15 cellular contexts compared by ENCODE assay signal in the genomic region with DNA sequence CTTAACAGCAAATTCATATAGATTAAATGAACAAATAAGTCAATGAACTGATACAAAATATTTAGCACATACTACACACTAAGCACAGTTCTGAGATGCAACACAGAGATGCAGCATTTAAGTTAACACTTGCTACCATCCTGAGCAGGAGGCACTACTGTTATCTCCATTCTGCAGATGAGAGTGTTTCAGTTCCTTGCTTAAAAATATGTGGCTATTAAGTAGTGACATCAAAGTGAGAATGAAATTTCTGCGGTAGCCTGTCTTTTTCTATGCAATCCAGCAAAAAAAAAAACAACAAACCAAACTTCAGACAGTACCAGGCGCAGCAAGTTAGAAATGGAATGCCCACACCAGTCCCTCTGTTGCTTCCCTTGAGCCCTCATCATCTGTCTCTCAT.
DNase-seq lines count a peak whose midpoint lies in the region; ATAC-seq and TF ChIP-seq lines count a peak whose summit lies in the region.
"Had no signal": no experiment of that assay in that cellular context is flagged by ENCODE, and none has a peak within 500 bp of the region (broad histone marks: within the 10 kb centered on the region; RNA-seq: fewer than 3 reads in every experiment).

No MANE protein-coding gene starts in this region.

- H3K27me3 ChIP-seq in Caco-2 (replicated peaks; ENCODE audit: control insufficient read depth, insufficient read depth, low read length), result no peaks in the 10 kb centered on the region
- H3K27me3 ChIP-seq: cardiac muscle cell, spleen had no signal

- H3K36me3 ChIP-seq in Caco-2 (ENCODE audit: control insufficient read depth, insufficient read depth, low read length), result no peaks in the 10 kb centered on the region
- H3K36me3 ChIP-seq: cardiac muscle cell had no signal

- no peaks in the 10 kb centered on the region for H3K9me3 ChIP-seq in Caco-2
- H3K9me3 ChIP-seq: spleen had no signal

- H3K4me1 Mint-ChIP-seq in Caco-2 (ENCODE audit: low read depth, unreplicated experiment), result peaks cover under 1% of the 10 kb centered on the region

- TF ChIP-seq CTCF in Caco-2 (IDR thresholded peaks at IDR 0.05; ENCODE audit: insufficient read depth in 1 of 2, low read depth in 1 of 2, low read length in 1 of 2, severe bottlenecking in 1 of 2, unreplicated experiment in 1 of 2), result no peak

- no TSS peak for BruUV-seq in Caco-2 (replicated peaks; lab: Mats Ljungman, UMichigan)

- intact Hi-C loops in cardiac septum (cut with DNase I), result no loop called here
- intact Hi-C loops in Caco-2 (cut with micrococcal nuclease; ENCODE audit: unreplicated experiment), result no loop called here

- H3K4me3 ChIP-seq in Caco-2 (ENCODE audit: low read depth, low read length), result no peak overlapping the region
- H3K4me3 ChIP-seq: cardiac muscle cell, K562, spleen had no signal

- peak; percentile 5 for DNase-seq in OCI-M1 (lab: John Stamatoyannopoulos, UW)
- no peak for DNase-seq in AG08396 (ENCODE audit: low spot score)
- DNase-seq in cardiac septum (ENCODE audit: low spot score), result no peak
- DNase-seq in NCI-H510A (lab: John Stamatoyannopoulos, UW), result no peak
- DNase-seq in Caco-2, result no peak
- DNase-seq: activated T-cell treated with anti-CD3 and anti-CD28 coated beads, Interleukin-2, amount 50 U/mL, for 48 hours; CD4-positive, alpha-beta memory T cell; natural killer cell; NCI-H2171; spleen had no signal

- H3K9me3 Mint-ChIP-seq in Caco-2 (ENCODE audit: unreplicated experiment), result no peaks in the 10 kb centered on the region
- H3K9me3 Mint-ChIP-seq: CD4-positive, alpha-beta memory T cell; natural killer cell had no signal

- H3K4me3 Mint-ChIP-seq in Caco-2 (ENCODE audit: unreplicated experiment), result no peak overlapping the region
- H3K4me3 Mint-ChIP-seq: CD4-positive, alpha-beta memory T cell; natural killer cell had no signal

- H3K36me3 Mint-ChIP-seq in Caco-2 (ENCODE audit: insufficient read depth, unreplicated experiment), result no peaks in the 10 kb centered on the region
- H3K36me3 Mint-ChIP-seq: natural killer cell had no signal

- POLR2A ChIA-PET in Caco-2 (lab: Charles Lee), result no interaction called here

- peak; percentile 81 for ATAC-seq in GM18861 (IDR thresholded peaks at IDR 0.05; ENCODE audit: unreplicated experiment)
- peak; percentile 84 for ATAC-seq in GM21528 (IDR thresholded peaks at IDR 0.05; ENCODE audit: low FRiP score, unreplicated experiment)
- peak; percentile 88 for ATAC-seq in HG03060 (IDR thresholded peaks at IDR 0.05; ENCODE audit: low read depth, unreplicated experiment)
- ATAC-seq: K562, natural killer cell had no signal

- H3K27me3 Mint-ChIP-seq in Caco-2 (ENCODE audit: insufficient read depth, unreplicated experiment), result no peaks in the 10 kb centered on the region
- H3K27me3 Mint-ChIP-seq: CD4-positive, alpha-beta memory T cell had no signal

- CTCF ChIA-PET in Caco-2 (lab: Charles Lee), result no interaction called here

- no peak overlapping the region for H3K27ac Mint-ChIP-seq in Caco-2 (ENCODE audit: unreplicated experiment)
- H3K27ac Mint-ChIP-seq: natural killer cell had no signal

- peaks cover 6% of the 10 kb centered on the region for H3K4me1 ChIP-seq in Caco-2
- H3K4me1 ChIP-seq: spleen had no signal
